18 cellular contexts compared by ENCODE assay signal in genomic region chr12:104730761-104731160, GRCh38.
"Had no signal": no experiment of that assay in that cellular context is flagged by ENCODE, and none has a peak within 500 bp of the region (broad histone marks: within the 10 kb centered on the region; RNA-seq: fewer than 3 reads in every experiment).

No MANE protein-coding gene starts in this region.

- H3K9me3 ChIP-seq: body of pancreas, lower lobe of right lung, suprapubic skin, vagina had no signal

- H3K4me3 Mint-ChIP-seq: activated naive CD8-positive, alpha-beta T cell treated with anti-CD3 and anti-CD28 coated beads for 36 hours; natural killer cell; stimulated activated naive CD8-positive, alpha-beta T cell treated with anti-CD3 and anti-CD28 coated beads, Interleukin-15, amount 100 ng/mL, for 72 hours had no signal

- H3K27me3 Mint-ChIP-seq: activated naive CD8-positive, alpha-beta T cell treated with anti-CD3 and anti-CD28 coated beads for 36 hours; stimulated activated naive CD8-positive, alpha-beta T cell treated with anti-CD3 and anti-CD28 coated beads, Interleukin-15, amount 100 ng/mL, for 72 hours had no signal

- H3K4me1 ChIP-seq: body of pancreas had no signal

- H3K27me3 ChIP-seq: body of pancreas, suprapubic skin, vagina had no signal

- H3K27ac ChIP-seq: body of pancreas, lower lobe of right lung, suprapubic skin, vagina had no signal

- H3K27ac Mint-ChIP-seq: activated naive CD8-positive, alpha-beta T cell treated with anti-CD3 and anti-CD28 coated beads for 36 hours; stimulated activated naive CD8-positive, alpha-beta T cell treated with anti-CD3 and anti-CD28 coated beads, Interleukin-15, amount 100 ng/mL, for 72 hours had no signal

- ATAC-seq: activated CD4-positive, CD25-positive, alpha-beta regulatory T cell treated with anti-CD3 and anti-CD28 coated beads, Interleukin-2, amount 50 U/mL, for 24 hours; body of pancreas; left colon; lower lobe of right lung; natural killer cell; stimulated activated naive CD8-positive, alpha-beta T cell treated with anti-CD3 and anti-CD28 coated beads, Interleukin-15, amount 100 ng/mL, for 72 hours had no signal

- H3K36me3 Mint-ChIP-seq: activated naive CD8-positive, alpha-beta T cell treated with anti-CD3 and anti-CD28 coated beads for 36 hours; natural killer cell had no signal

- H3K36me3 ChIP-seq: lower lobe of right lung, suprapubic skin, vagina had no signal

- H3K4me3 ChIP-seq: body of pancreas, lower lobe of right lung, suprapubic skin, vagina had no signal

- DNase-seq: activated CD4-positive, alpha-beta T cell treated with anti-CD3 and anti-CD28 coated beads, Interleukin-2, amount 50 U/mL, for 1 hour; activated naive CD4-positive, alpha-beta T cell; activated naive CD8-positive, alpha-beta T cell treated with anti-CD3 and anti-CD28 coated beads for 36 hours; amniotic stem cell; body of pancreas; hypothalamus; islet precursor cell; left colon; lower lobe of right lung; natural killer cell; occipital lobe; stimulated activated naive CD8-positive, alpha-beta T cell treated with anti-CD3 and anti-CD28 coated beads, Interleukin-15, amount 100 ng/mL, for 72 hours; T-helper 1 cell; T1000; trophoblast cell had no signal

- H3K9me3 Mint-ChIP-seq: activated naive CD8-positive, alpha-beta T cell treated with anti-CD3 and anti-CD28 coated beads for 36 hours; natural killer cell; stimulated activated naive CD8-positive, alpha-beta T cell treated with anti-CD3 and anti-CD28 coated beads, Interleukin-15, amount 100 ng/mL, for 72 hours had no signal
